In genomic region chr7:90613088-90613498, GRCh38 we compare ENCODE assay signal across 8 cellular contexts. TPM values are rescaled to one million over a fixed set of nuclear protein-coding genes. Genes with fewer than 3 reads are reported as not detected.
DNase-seq lines count a peak whose midpoint lies in the region; ATAC-seq and TF ChIP-seq lines count a peak whose summit lies in the region.

No MANE protein-coding gene starts in this region.

- DNase-seq in A172 (ENCODE audit: low spot score) (peak; percentile 82), SW 1271 (lab: John Stamatoyannopoulos, UW) (no peak), esophagus muscularis mucosa (ENCODE audit: extremely low spot score) (no peak), NCI-H2196 treated with DMSO at 0.1 percent for 48 hours (lab: John Stamatoyannopoulos, UW; ENCODE audit: unreplicated experiment) (no peak)
- no peak for DNase-seq in activated effector memory CD4-positive, alpha-beta T cell treated with Interleukin-2 at 50 U/mL for 16 hours

- 68% methylated on average over 3 of the region's 3 CpGs for WGBS in esophagus muscularis mucosa

- no peak overlapping the region for H3K4me3 ChIP-seq in esophagus muscularis mucosa

- no peaks in the 10 kb centered on the region for H3K9me3 ChIP-seq in esophagus muscularis mucosa

- no peaks in the 10 kb centered on the region for H3K36me3 ChIP-seq in esophagus muscularis mucosa

- no peak overlapping the region for H3K27ac ChIP-seq in esophagus muscularis mucosa (replicated peaks in 1 of 4)

- TF ChIP-seq CTCF in esophagus muscularis mucosa (IDR thresholded peaks at IDR 0.05) = no peak

- peaks cover 0 to 9% (median 0%) of the 10 kb centered on the region in 4 donors for H3K4me1 ChIP-seq in esophagus muscularis mucosa

- no peak for TF ChIP-seq EP300 in esophagus muscularis mucosa (IDR thresholded peaks at IDR 0.05)

- ATAC-seq in GM18873 (IDR thresholded peaks at IDR 0.05; ENCODE audit: low FRiP score, unreplicated experiment) = peak; percentile 77
- peak; percentile 88 for ATAC-seq in HG02943 (IDR thresholded peaks at IDR 0.05; ENCODE audit: low read depth, unreplicated experiment)
- peak; percentile 96 for ATAC-seq in SK-N-SH treated with all-trans-retinoic acid at 6 μM for 48 hours

- intact Hi-C loops in esophagus muscularis mucosa (cut with DNase I) = no loop called here

- no peak for TF ChIP-seq POLR2A in esophagus muscularis mucosa (IDR thresholded peaks at IDR 0.05; ENCODE audit: low read depth)

- H3K27me3 ChIP-seq in esophagus muscularis mucosa = no peaks in the 10 kb centered on the region

TF ChIP-seq in SK-N-SH treated with all-trans-retinoic acid at 6 μM for 48 hours, 23 proteins besides CTCF, POLR2A, EP300 and RAD21:
- 0 out of 2 replicates have a peak, but pooled peaks have one; percentile 44 for TF ChIP-seq ISL1 (CRISPR knock-in tag; IDR thresholded peaks at IDR 0.05)
- TF ChIP-seq ZC3H10 (CRISPR knock-in tag; IDR thresholded peaks at IDR 0.05) = peak; percentile 98
- TF ChIP-seq, protein P1, sequence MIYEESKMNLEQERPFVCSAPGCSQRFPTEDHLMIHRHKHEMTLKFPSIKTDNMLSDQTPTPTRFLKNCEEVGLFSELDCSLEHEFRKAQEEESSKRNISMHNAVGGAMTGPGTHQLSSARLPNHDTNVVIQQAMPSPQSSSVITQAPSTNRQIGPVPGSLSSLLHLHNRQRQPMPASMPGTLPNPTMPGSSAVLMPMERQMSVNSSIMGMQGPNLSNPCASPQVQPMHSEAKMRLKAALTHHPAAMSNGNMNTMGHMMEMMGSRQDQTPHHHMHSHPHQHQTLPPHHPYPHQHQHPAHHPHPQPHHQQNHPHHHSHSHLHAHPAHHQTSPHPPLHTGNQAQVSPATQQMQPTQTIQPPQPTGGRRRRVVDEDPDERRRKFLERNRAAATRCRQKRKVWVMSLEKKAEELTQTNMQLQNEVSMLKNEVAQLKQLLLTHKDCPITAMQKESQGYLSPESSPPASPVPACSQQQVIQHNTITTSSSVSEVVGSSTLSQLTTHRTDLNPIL (CRISPR knock-in tag; IDR thresholded peaks at IDR 0.05; ENCODE audit: low read depth) = no peak
- TF ChIP-seq RARB (CRISPR knock-in tag; IDR thresholded peaks at IDR 0.05) = no peak

RNA-seq across cellular contexts. Expression of gene CDK14, which starts 17.0 kb away (rescaled TPM):
- 19.6 and 22.3 TPM in 2 replicates for total RNA-seq in A172 (2014; rRNA removed; shearing (Covaris generic))
- 10 to 100 TPM in 3 of 4 donors, 1 to 10 TPM in 1; 9.6 to 17.7 (median 14.3) TPM for total RNA-seq in esophagus muscularis mucosa
